ENCODE assay signal across 7 cellular contexts in the genomic region with DNA sequence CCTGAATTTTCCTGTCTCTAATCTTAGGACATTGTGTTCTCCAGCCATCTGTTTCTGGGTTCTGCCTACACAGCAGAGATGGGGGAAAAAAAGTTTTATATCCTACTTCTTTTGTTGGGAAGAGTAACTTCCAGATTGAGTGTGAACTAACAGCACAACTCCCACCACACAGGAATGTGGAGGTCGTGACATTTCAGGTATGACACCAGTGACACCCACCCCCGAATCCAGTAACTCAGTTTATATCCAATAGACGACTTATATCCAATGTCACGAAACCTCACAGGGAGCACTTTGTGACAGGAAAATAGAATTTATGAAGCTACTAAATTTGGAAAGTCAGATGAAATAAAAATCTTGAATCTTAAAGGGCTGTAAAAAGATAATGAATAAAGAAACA.
"Had no signal": no experiment of that assay in that cellular context is flagged by ENCODE, and none has a peak within 500 bp of the region (broad histone marks: within the 10 kb centered on the region; RNA-seq: fewer than 3 reads in every experiment).

No MANE protein-coding gene starts in this region.

- ATAC-seq: GM12878 had no signal

- FAIRE-seq: G401.6, GM12878, GM12892, GM18507, GM19239 had no signal

- DNase-seq: GDM1, GF-D8 had no signal
